In genomic region chr2:237674731-237675276, GRCh38 we compare ENCODE assay signal across 8 cellular contexts. TPM values are rescaled to one million over a fixed set of nuclear protein-coding genes. Genes with fewer than 3 reads are reported as not detected.
A peak's percentile ranks its signal among the peaks of the same experiment; 100 is the strongest.
DNase-seq lines count a peak whose midpoint lies in the region; ATAC-seq and TF ChIP-seq lines count a peak whose summit lies in the region.

No MANE protein-coding gene starts in this region.

- peak; percentile 32 for TF ChIP-seq POLR2A in GM18951 (IDR thresholded peaks at IDR 0.05; ENCODE audit: extremely low read depth, insufficient read depth, insufficient read length)
- TF ChIP-seq POLR2A in esophagus squamous epithelium (IDR thresholded peaks at IDR 0.05) = peak in 1 of 4 donors; percentile 39
- no peak for TF ChIP-seq POLR2A in stomach (IDR thresholded peaks at IDR 0.05)

- peak overlapping the region; percentile 56 for H3K27ac ChIP-seq in ACC112 (ENCODE audit: low read depth, low read length)
- H3K27ac ChIP-seq in esophagus squamous epithelium = peak overlapping the region; percentile 72 to 90 (median 88)
- H3K27ac ChIP-seq in stomach = peak overlapping the region; percentile 34 to 84 (median 82)

- TF ChIP-seq CTCF in esophagus squamous epithelium (IDR thresholded peaks at IDR 0.05) = peak in 4 of 6 experiments; percentile 30 to 40 (median 36)
- TF ChIP-seq CTCF in stomach (IDR thresholded peaks at IDR 0.05) = peak in 2 of 7 experiments; percentile 19 to 25

- ATAC-seq in HG03135 (IDR thresholded peaks at IDR 0.05; ENCODE audit: unreplicated experiment) = peak; percentile 80
- ATAC-seq in natural killer cell treated with Interleukin-12 subunit alpha and Interleukin-12 subunit beta and Interleukin-15 and Interleukin-18, amount 100 ng/mL, for 72 hours = peak; percentile 86 to 91

- no peaks in the 10 kb centered on the region for H3K9me3 Mint-ChIP-seq in natural killer cell treated with Interleukin-12 subunit alpha and Interleukin-12 subunit beta and Interleukin-15 and Interleukin-18, amount 100 ng/mL, for 72 hours

- H3K36me3 ChIP-seq in ACC112 (ENCODE audit: insufficient read depth, low read length) (no peaks in the 10 kb centered on the region), NT2/D1 (ENCODE audit: insufficient read depth, insufficient read length, low read length) (peaks cover 18% of the 10 kb centered on the region), esophagus squamous epithelium (no peaks in the 10 kb centered on the region), stomach (no peaks in the 10 kb centered on the region)

- peaks cover 54% of the 10 kb centered on the region for H3K4me1 ChIP-seq in ACC112 (ENCODE audit: control insufficient read depth, insufficient read depth, low read length, unreplicated experiment)
- H3K4me1 ChIP-seq in NT2/D1 (ENCODE audit: insufficient read depth, insufficient read length) = peaks cover 7% of the 10 kb centered on the region
- H3K4me1 ChIP-seq in esophagus squamous epithelium = peaks cover 18 to 73% (median 38%) of the 10 kb centered on the region in 3 donors
- H3K4me1 ChIP-seq in stomach = peaks cover 40 to 75% (median 63%) of the 10 kb centered on the region in 4 donors

- H3K36me3 Mint-ChIP-seq in natural killer cell treated with Interleukin-12 subunit alpha and Interleukin-12 subunit beta and Interleukin-15 and Interleukin-18, amount 100 ng/mL, for 72 hours = no peaks in the 10 kb centered on the region

- intact Hi-C loops in esophagus squamous epithelium (cut with DNase I) = no loop called here
- intact Hi-C loops in stomach (cut with DNase I; ENCODE audit: low total_unique reads) = loop anchor here (5.0 kb wide), 1 partner anchor 67 kb away; no protein-coding TSS in a partner anchor

- in situ Hi-C loops in GM18951 (cut with MboI; ENCODE audit: low sequenced_read_pairs, unreplicated experiment) = no loop called here

- H3K27me3 Mint-ChIP-seq in natural killer cell treated with Interleukin-12 subunit alpha and Interleukin-12 subunit beta and Interleukin-15 and Interleukin-18, amount 100 ng/mL, for 72 hours = peaks cover 0 to 2% of the 10 kb centered on the region in 2 donors

- peaks cover 37 to 46% of the 10 kb centered on the region in 2 donors for H3K4me1 Mint-ChIP-seq in natural killer cell treated with Interleukin-12 subunit alpha and Interleukin-12 subunit beta and Interleukin-15 and Interleukin-18, amount 100 ng/mL, for 72 hours (ENCODE audit: low read depth in 2 of 2)

- TF ChIP-seq EP300 in stomach (IDR thresholded peaks at IDR 0.05) = peak; percentile 15

- no peaks in the 10 kb centered on the region for H3K9me3 ChIP-seq in NT2/D1 (ENCODE audit: insufficient read depth, low read length)
- no peaks in the 10 kb centered on the region for H3K9me3 ChIP-seq in esophagus squamous epithelium
- no peaks in the 10 kb centered on the region for H3K9me3 ChIP-seq in stomach

- peak overlapping the region; percentile 75 to 94 for H3K27ac Mint-ChIP-seq in natural killer cell treated with Interleukin-12 subunit alpha and Interleukin-12 subunit beta and Interleukin-15 and Interleukin-18, amount 100 ng/mL, for 72 hours

- 4 to 5% methylated on average over 14 to 15 of the region's 17 CpGs for WGBS in esophagus squamous epithelium, 2 donors
- 6 to 16% (median 8%) methylated on average over 16 to 17 of the region's 17 CpGs for WGBS in stomach, 5 donors

- peak; percentile 64 for DNase-seq in NT2/D1 (ENCODE audit: low read depth, low spot score)
- DNase-seq in activated T-cell treated with anti-CD3 and anti-CD28 coated beads for 24 hours (ENCODE audit: low read depth) = peak; percentile 70
- DNase-seq in esophagus squamous epithelium (lab: John Stamatoyannopoulos, UW) = peak; percentile 37
- DNase-seq in natural killer cell treated with Interleukin-12 subunit alpha and Interleukin-12 subunit beta and Interleukin-15 and Interleukin-18, amount 100 ng/mL, for 72 hours (ENCODE audit: low spot score) = peak; percentile 86
- peak; percentile 84 for DNase-seq in stomach

- H2AFZ ChIP-seq in ACC112 (ENCODE audit: low read length, unreplicated experiment) = no peak overlapping the region

- peak overlapping the region; percentile 39 for H3K9ac ChIP-seq in NT2/D1 (ENCODE audit: insufficient read length, low read depth)

- peak overlapping the region; percentile 91 for H3K4me3 Mint-ChIP-seq in natural killer cell treated with Interleukin-12 subunit alpha and Interleukin-12 subunit beta and Interleukin-15 and Interleukin-18, amount 100 ng/mL, for 72 hours

- no peaks in the 10 kb centered on the region for H3K27me3 ChIP-seq in ACC112 (ENCODE audit: insufficient read depth, low read length)
- H3K27me3 ChIP-seq in NT2/D1 (ENCODE audit: insufficient read depth, insufficient read length) = no peaks in the 10 kb centered on the region
- H3K27me3 ChIP-seq in esophagus squamous epithelium = no peaks in the 10 kb centered on the region
- H3K27me3 ChIP-seq in stomach = no peaks in the 10 kb centered on the region

- H3K79me2 ChIP-seq in ACC112 (ENCODE audit: control insufficient read depth, insufficient read depth, low read length, unreplicated experiment) = peaks cover 2% of the 10 kb centered on the region

- H3K4me3 ChIP-seq in ACC112 (ENCODE audit: low read depth, low read length) (no peak overlapping the region), NT2/D1 (ENCODE audit: insufficient read length, low read depth) (no peak overlapping the region), esophagus squamous epithelium (peak overlapping the region; percentile 7 to 58 (median 28)), stomach (peak overlapping the region; percentile 14 to 30 (median 24))

RNA-seq across cellular contexts. Expression of gene LRRFIP1, which starts 47.4 kb away (rescaled TPM):
- total RNA-seq in esophagus squamous epithelium (100 to 1,000 TPM in 2 of 4 donors, 10 to 100 TPM in 2; 84.9 to 152 (median 120) TPM), stomach (100 to 1,000 TPM; 126 to 201 (median 152) TPM)
- 100 to 1,000 TPM; 125 to 203 TPM for total RNA-seq in natural killer cell treated with Interleukin-12 subunit alpha and Interleukin-12 subunit beta and Interleukin-15 and Interleukin-18, amount 100 ng/mL, for 72 hours
- polyA plus RNA-seq in stomach = 10 to 100 TPM; 31.6 to 43.7 (median 40.6) TPM

Comparison
In these comparisons a context has a peak if more than half of its experiments do, and no peak if none do; other contexts are left out.
1. H3K4me3 ChIP-seq: peak in esophagus squamous epithelium (4 of 4) and stomach (4 of 4); none in ACC112 (single experiment) and NT2/D1 (single experiment).
2. Peak in every context shown above with its lines, with median percentiles within 50 percentile points of each other: H3K27ac ChIP-seq and DNase-seq.